1 cellular context compared by ENCODE assay signal in the genomic region with DNA sequence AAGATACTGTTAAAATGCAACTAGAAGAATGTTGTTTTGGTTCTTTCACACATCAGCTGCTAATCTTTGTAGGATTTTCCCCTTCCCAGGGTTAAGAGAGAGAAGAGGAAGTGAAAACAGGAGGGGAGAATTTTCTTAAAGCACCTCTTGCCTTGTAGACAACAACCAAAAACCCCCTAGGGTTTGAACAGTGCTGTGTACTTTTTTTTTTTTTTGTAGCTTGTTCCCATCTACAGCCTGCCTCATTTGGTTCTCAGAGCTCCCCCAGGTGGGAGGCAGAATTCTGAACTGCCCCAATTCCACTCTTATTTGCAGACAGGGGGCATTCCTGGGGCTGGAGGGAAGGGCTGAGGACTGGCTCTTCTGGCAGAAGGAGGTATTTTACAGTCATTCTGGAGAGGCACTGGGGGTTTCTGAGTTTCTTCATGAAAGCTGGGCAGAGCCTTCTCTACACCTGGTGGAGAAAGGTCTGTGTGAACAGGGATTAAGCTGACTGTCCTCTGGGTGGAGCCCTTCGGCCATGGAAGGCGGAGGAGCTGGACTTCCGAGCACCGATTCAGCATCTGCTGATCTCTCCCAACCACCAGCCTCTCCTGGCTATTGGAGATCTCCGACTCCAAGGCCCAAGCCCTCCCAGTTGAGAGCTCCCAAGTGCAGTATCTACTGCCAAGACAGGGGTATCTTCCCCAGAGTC.
TF ChIP-seq lines count a peak whose summit lies in the region.

No MANE protein-coding gene starts in this region.

TF ChIP-seq in HepG2, 621 proteins besides CTCF, POLR2A, EP300 and RAD21 (continued from another document and continues in another):
- TF ChIP-seq, protein P1, sequence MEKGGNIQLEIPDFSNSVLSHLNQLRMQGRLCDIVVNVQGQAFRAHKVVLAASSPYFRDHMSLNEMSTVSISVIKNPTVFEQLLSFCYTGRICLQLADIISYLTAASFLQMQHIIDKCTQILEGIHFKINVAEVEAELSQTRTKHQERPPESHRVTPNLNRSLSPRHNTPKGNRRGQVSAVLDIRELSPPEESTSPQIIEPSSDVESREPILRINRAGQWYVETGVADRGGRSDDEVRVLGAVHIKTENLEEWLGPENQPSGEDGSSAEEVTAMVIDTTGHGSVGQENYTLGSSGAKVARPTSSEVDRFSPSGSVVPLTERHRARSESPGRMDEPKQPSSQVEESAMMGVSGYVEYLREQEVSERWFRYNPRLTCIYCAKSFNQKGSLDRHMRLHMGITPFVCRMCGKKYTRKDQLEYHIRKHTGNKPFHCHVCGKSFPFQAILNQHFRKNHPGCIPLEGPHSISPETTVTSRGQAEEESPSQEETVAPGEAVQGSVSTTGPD (CRISPR knock-in tag; IDR thresholded peaks at IDR 0.05) = no peak
- TF ChIP-seq ZFP37 (CRISPR knock-in tag; IDR thresholded peaks at IDR 0.05; ENCODE audit: borderline replicate concordance) (no peak), ZNF776 (CRISPR knock-in tag; IDR thresholded peaks at IDR 0.05) (no peak), NONO (IDR thresholded peaks at IDR 0.05) (no peak), NONO (CRISPR knock-in tag; conservative IDR thresholded peaks at IDR 0.05) (no peak), ZNF44 (CRISPR knock-in tag; IDR thresholded peaks at IDR 0.05) (no peak), ZNF670 (CRISPR knock-in tag; IDR thresholded peaks at IDR 0.05; ENCODE audit: borderline replicate concordance) (no peak), ZNF782 (CRISPR knock-in tag; IDR thresholded peaks at IDR 0.05; ENCODE audit: borderline replicate concordance) (no peak), FIP1L1 (IDR thresholded peaks at IDR 0.05; ENCODE audit: borderline replicate concordance, insufficient read depth, low read depth, low read length) (no peak), GABPB1 (CRISPR knock-in tag; IDR thresholded peaks at IDR 0.05) (0 out of 2 replicates have a peak, but pooled peaks have one; percentile 33), ZNF615 (CRISPR knock-in tag; IDR thresholded peaks at IDR 0.05; ENCODE audit: borderline replicate concordance) (no peak), NR2C2 (CRISPR knock-in tag; IDR thresholded peaks at IDR 0.05; ENCODE audit: borderline replicate concordance) (no peak), HDAC2 (CRISPR knock-in tag; IDR thresholded peaks at IDR 0.05) (0 out of 2 replicates have a peak, but pooled peaks have one; percentile 39), ZMYM4 (CRISPR knock-in tag; IDR thresholded peaks at IDR 0.05) (peak; percentile 35; the same call in 1 of the 2 replicates), ZNF652 (CRISPR knock-in tag; IDR thresholded peaks at IDR 0.05; ENCODE audit: borderline replicate concordance, low read depth) (no peak), PPARG (CRISPR knock-in tag; conservative IDR thresholded peaks at IDR 0.05) (peak; percentile 64), SAFB2 (CRISPR knock-in tag; IDR thresholded peaks at IDR 0.05; ENCODE audit: borderline replicate concordance, low read depth) (no peak), MBD4 (IDR thresholded peaks at IDR 0.05; ENCODE audit: borderline replicate concordance, low read length) (no peak), TBX3 (IDR thresholded peaks at IDR 0.05; ENCODE audit: borderline replicate concordance) (no peak), TCF7L2 (IDR thresholded peaks at IDR 0.05; ENCODE audit: low read depth, low read length) (no peak), TOE1 (CRISPR knock-in tag; IDR thresholded peaks at IDR 0.05) (no peak), TBX2 (CRISPR knock-in tag; IDR thresholded peaks at IDR 0.05; ENCODE audit: borderline replicate concordance) (peak; percentile 22; the same call in 1 of the 2 replicates), WIZ (CRISPR knock-in tag; IDR thresholded peaks at IDR 0.05) (no peak), ZBTB42 (CRISPR knock-in tag; IDR thresholded peaks at IDR 0.05) (no peak), RNF2 (conservative IDR thresholded peaks at IDR 0.05; ENCODE audit: low read depth) (no peak), PCBP2 (optimal IDR thresholded peaks at IDR 0.05; ENCODE audit: low read depth, low read length, poor library complexity, severe bottlenecking) (no peak), TCF12 (IDR thresholded peaks at IDR 0.05) (no peak), TCF12 (CRISPR knock-in tag; IDR thresholded peaks at IDR 0.05) (no peak), AGO1 (IDR thresholded peaks at IDR 0.05; ENCODE audit: low read depth, low read length, poor library complexity, severe bottlenecking) (no peak)
- TF ChIP-seq, protein P2, sequence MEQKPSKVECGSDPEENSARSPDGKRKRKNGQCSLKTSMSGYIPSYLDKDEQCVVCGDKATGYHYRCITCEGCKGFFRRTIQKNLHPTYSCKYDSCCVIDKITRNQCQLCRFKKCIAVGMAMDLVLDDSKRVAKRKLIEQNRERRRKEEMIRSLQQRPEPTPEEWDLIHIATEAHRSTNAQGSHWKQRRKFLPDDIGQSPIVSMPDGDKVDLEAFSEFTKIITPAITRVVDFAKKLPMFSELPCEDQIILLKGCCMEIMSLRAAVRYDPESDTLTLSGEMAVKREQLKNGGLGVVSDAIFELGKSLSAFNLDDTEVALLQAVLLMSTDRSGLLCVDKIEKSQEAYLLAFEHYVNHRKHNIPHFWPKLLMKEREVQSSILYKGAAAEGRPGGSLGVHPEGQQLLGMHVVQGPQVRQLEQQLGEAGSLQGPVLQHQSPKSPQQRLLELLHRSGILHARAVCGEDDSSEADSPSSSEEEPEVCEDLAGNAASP (CRISPR knock-in tag; IDR thresholded peaks at IDR 0.05; ENCODE audit: borderline replicate concordance) = no peak
- TF ChIP-seq, protein P3, sequence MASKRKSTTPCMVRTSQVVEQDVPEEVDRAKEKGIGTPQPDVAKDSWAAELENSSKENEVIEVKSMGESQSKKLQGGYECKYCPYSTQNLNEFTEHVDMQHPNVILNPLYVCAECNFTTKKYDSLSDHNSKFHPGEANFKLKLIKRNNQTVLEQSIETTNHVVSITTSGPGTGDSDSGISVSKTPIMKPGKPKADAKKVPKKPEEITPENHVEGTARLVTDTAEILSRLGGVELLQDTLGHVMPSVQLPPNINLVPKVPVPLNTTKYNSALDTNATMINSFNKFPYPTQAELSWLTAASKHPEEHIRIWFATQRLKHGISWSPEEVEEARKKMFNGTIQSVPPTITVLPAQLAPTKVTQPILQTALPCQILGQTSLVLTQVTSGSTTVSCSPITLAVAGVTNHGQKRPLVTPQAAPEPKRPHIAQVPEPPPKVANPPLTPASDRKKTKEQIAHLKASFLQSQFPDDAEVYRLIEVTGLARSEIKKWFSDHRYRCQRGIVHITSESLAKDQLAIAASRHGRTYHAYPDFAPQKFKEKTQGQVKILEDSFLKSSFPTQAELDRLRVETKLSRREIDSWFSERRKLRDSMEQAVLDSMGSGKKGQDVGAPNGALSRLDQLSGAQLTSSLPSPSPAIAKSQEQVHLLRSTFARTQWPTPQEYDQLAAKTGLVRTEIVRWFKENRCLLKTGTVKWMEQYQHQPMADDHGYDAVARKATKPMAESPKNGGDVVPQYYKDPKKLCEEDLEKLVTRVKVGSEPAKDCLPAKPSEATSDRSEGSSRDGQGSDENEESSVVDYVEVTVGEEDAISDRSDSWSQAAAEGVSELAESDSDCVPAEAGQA (IDR thresholded peaks at IDR 0.05; ENCODE audit: low read depth) = no peak
- TF ChIP-seq, protein P3 (CRISPR knock-in tag; IDR thresholded peaks at IDR 0.05; ENCODE audit: borderline replicate concordance) = no peak
- TF ChIP-seq, protein P4, sequence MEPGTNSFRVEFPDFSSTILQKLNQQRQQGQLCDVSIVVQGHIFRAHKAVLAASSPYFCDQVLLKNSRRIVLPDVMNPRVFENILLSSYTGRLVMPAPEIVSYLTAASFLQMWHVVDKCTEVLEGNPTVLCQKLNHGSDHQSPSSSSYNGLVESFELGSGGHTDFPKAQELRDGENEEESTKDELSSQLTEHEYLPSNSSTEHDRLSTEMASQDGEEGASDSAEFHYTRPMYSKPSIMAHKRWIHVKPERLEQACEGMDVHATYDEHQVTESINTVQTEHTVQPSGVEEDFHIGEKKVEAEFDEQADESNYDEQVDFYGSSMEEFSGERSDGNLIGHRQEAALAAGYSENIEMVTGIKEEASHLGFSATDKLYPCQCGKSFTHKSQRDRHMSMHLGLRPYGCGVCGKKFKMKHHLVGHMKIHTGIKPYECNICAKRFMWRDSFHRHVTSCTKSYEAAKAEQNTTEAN (CRISPR knock-in tag; conservative IDR thresholded peaks at IDR 0.05) = no peak
- TF ChIP-seq, protein P5, sequence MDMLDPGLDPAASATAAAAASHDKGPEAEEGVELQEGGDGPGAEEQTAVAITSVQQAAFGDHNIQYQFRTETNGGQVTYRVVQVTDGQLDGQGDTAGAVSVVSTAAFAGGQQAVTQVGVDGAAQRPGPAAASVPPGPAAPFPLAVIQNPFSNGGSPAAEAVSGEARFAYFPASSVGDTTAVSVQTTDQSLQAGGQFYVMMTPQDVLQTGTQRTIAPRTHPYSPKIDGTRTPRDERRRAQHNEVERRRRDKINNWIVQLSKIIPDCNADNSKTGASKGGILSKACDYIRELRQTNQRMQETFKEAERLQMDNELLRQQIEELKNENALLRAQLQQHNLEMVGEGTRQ (IDR thresholded peaks at IDR 0.05; ENCODE audit: low read depth, low read length) = no peak
- TF ChIP-seq, protein P5 (CRISPR knock-in tag; IDR thresholded peaks at IDR 0.05; ENCODE audit: borderline replicate concordance) = no peak
- TF ChIP-seq, protein P6, sequence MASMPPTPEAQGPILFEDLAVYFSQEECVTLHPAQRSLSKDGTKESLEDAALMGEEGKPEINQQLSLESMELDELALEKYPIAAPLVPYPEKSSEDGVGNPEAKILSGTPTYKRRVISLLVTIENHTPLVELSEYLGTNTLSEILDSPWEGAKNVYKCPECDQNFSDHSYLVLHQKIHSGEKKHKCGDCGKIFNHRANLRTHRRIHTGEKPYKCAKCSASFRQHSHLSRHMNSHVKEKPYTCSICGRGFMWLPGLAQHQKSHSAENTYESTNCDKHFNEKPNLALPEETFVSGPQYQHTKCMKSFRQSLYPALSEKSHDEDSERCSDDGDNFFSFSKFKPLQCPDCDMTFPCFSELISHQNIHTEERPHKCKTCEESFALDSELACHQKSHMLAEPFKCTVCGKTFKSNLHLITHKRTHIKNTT (CRISPR knock-in tag; IDR thresholded peaks at IDR 0.05) = no peak
- TF ChIP-seq, protein P7, sequence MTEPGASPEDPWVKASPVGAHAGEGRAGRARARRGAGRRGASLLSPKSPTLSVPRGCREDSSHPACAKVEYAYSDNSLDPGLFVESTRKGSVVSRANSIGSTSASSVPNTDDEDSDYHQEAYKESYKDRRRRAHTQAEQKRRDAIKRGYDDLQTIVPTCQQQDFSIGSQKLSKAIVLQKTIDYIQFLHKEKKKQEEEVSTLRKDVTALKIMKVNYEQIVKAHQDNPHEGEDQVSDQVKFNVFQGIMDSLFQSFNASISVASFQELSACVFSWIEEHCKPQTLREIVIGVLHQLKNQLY (CRISPR knock-in tag; IDR thresholded peaks at IDR 0.05) = no peak
- TF ChIP-seq, protein P8, sequence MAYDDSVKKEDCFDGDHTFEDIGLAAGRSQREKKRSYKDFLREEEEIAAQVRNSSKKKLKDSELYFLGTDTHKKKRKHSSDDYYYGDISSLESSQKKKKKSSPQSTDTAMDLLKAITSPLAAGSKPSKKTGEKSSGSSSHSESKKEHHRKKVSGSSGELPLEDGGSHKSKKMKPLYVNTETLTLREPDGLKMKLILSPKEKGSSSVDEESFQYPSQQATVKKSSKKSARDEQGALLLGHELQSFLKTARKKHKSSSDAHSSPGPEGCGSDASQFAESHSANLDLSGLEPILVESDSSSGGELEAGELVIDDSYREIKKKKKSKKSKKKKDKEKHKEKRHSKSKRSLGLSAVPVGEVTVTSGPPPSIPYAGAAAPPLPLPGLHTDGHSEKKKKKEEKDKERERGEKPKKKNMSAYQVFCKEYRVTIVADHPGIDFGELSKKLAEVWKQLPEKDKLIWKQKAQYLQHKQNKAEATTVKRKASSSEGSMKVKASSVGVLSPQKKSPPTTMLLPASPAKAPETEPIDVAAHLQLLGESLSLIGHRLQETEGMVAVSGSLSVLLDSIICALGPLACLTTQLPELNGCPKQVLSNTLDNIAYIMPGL (CRISPR knock-in tag; IDR thresholded peaks at IDR 0.05; ENCODE audit: borderline replicate concordance in 1 of 2, low read depth in 1 of 2) = peak; percentile 34 to 79; a peak in 2 of 4 replicates
